ENCODE assay signal across 21 cellular contexts in genomic region chr6:64996301-64996700, GRCh38.
DNase-seq lines count a peak whose midpoint lies in the region; ATAC-seq, FAIRE-seq and TF ChIP-seq lines count a peak whose summit lies in the region.
"Had no signal": no experiment of that assay in that cellular context is flagged by ENCODE, and none has a peak within 500 bp of the region (broad histone marks: within the 10 kb centered on the region; RNA-seq: fewer than 3 reads in every experiment).

No MANE protein-coding gene starts in this region.

- H3K4me2 ChIP-seq in astrocyte (ENCODE audit: low read length) (no peak overlapping the region), mesendoderm (ENCODE audit: low read length) (no peak overlapping the region), smooth muscle cell (peak overlapping the region; percentile 32)

- H3K4me1 ChIP-seq in astrocyte (ENCODE audit: insufficient read depth, low read length), result no peaks in the 10 kb centered on the region
- no peaks in the 10 kb centered on the region for H3K4me1 ChIP-seq in mesendoderm (ENCODE audit: control insufficient read depth, low read depth, low read length)
- H3K4me1 ChIP-seq in smooth muscle cell (ENCODE audit: low read depth), result peaks cover 4% of the 10 kb centered on the region
- H3K4me1 ChIP-seq: BE2C, Caco-2, HAP-1 had no signal

- H3K79me2 ChIP-seq in astrocyte (ENCODE audit: insufficient read depth, low read length) (no peaks in the 10 kb centered on the region), mesendoderm (ENCODE audit: control insufficient read depth, insufficient read depth, low read length) (no peaks in the 10 kb centered on the region), smooth muscle cell (ENCODE audit: low read depth) (no peaks in the 10 kb centered on the region)

- H2AK5ac ChIP-seq in mesendoderm (ENCODE audit: low read length), result no peak overlapping the region

- no peak overlapping the region for H2BK15ac ChIP-seq in mesendoderm (replicated peaks; ENCODE audit: low read depth)

- no peak overlapping the region for H2BK120ac ChIP-seq in mesendoderm (ENCODE audit: low read depth, low read length)

- H3K9ac ChIP-seq in astrocyte (ENCODE audit: low read length) (no peak overlapping the region), mesendoderm (ENCODE audit: low read length) (no peak overlapping the region), smooth muscle cell (ENCODE audit: low read depth) (no peak overlapping the region)
- H3K9ac ChIP-seq: GM23248 had no signal

- no peak overlapping the region for H3K4ac ChIP-seq in mesendoderm (ENCODE audit: low read depth, low read length)

- H3K36me3 ChIP-seq in astrocyte (ENCODE audit: insufficient read depth, low read length), result no peaks in the 10 kb centered on the region
- no peaks in the 10 kb centered on the region for H3K36me3 ChIP-seq in brain microvascular endothelial cell (replicated peaks)
- H3K36me3 ChIP-seq in mesendoderm (ENCODE audit: control insufficient read depth, insufficient read depth, low read length), result no peaks in the 10 kb centered on the region
- no peaks in the 10 kb centered on the region for H3K36me3 ChIP-seq in smooth muscle cell (ENCODE audit: low read depth)
- H3K36me3 ChIP-seq: BE2C, HAP-1 had no signal

- no peak overlapping the region for H2AFZ ChIP-seq in astrocyte (ENCODE audit: low read depth, low read length)
- no peak overlapping the region for H2AFZ ChIP-seq in smooth muscle cell (ENCODE audit: low read depth)
- H2AFZ ChIP-seq: GM23248 had no signal

- DNase-seq in astrocyte (ENCODE audit: low read depth), result peak; percentile 0
- peak; percentile 0 for DNase-seq in brain microvascular endothelial cell
- DNase-seq in mesendoderm, result peak; percentile 34
- no peak for DNase-seq in smooth muscle cell (lab: John Stamatoyannopoulos, UW; ENCODE audit: unreplicated experiment)
- DNase-seq in COR-L47 (lab: John Stamatoyannopoulos, UW), result no peak
- DNase-seq in foreskin fibroblast, result no peak
- DNase-seq: ACHN; BE2C; C1 segment of cervical spinal cord; Caco-2; CD4-positive, CD25-positive, alpha-beta regulatory T cell; CD8-positive, alpha-beta memory T cell; GM23248 had no signal

- H3K9me3 ChIP-seq in astrocyte (ENCODE audit: insufficient read depth, low read depth, low read length) (peaks cover 3% of the 10 kb centered on the region), smooth muscle cell (replicated peaks; ENCODE audit: low read depth) (no peaks in the 10 kb centered on the region)
- H3K9me3 ChIP-seq: BE2C, Caco-2, HAP-1 had no signal

- no peaks in the 10 kb centered on the region for H3K27me3 ChIP-seq in astrocyte (ENCODE audit: insufficient read depth, low read length)
- no peaks in the 10 kb centered on the region for H3K27me3 ChIP-seq in brain microvascular endothelial cell (replicated peaks)
- H3K27me3 ChIP-seq in mesendoderm (ENCODE audit: insufficient read depth, low read length, poor library complexity), result no peaks in the 10 kb centered on the region
- H3K27me3 ChIP-seq in smooth muscle cell (ENCODE audit: low read depth), result no peaks in the 10 kb centered on the region
- H3K27me3 ChIP-seq: BE2C had no signal

- no peaks in the 10 kb centered on the region for H3K9me3 Mint-ChIP-seq in astrocyte (ENCODE audit: unreplicated experiment)

- H3K27ac ChIP-seq in astrocyte (ENCODE audit: low read depth, low read length), result no peak overlapping the region
- H3K27ac ChIP-seq in brain microvascular endothelial cell, result no peak overlapping the region
- H3K27ac ChIP-seq in mesendoderm (ENCODE audit: low read depth, low read length), result no peak overlapping the region
- peak overlapping the region; percentile 89 for H3K27ac ChIP-seq in smooth muscle cell (ENCODE audit: low read depth)
- H3K27ac ChIP-seq: GM23248, HL-60 had no signal

- no peak overlapping the region for H3K4me3 Mint-ChIP-seq in astrocyte (ENCODE audit: unreplicated experiment)
- H3K4me3 Mint-ChIP-seq: CD4-positive, CD25-positive, alpha-beta regulatory T cell; CD8-positive, alpha-beta memory T cell had no signal

- H3K18ac ChIP-seq in mesendoderm (ENCODE audit: low read length), result no peak overlapping the region

- H2BK5ac ChIP-seq in mesendoderm (ENCODE audit: low read length), result no peak overlapping the region

- no peaks in the 10 kb centered on the region for H3F3A ChIP-seq in smooth muscle cell (ENCODE audit: low read depth)

- no peaks in the 10 kb centered on the region for H3K36me3 Mint-ChIP-seq in astrocyte (ENCODE audit: low read depth, unreplicated experiment)
- H3K36me3 Mint-ChIP-seq: CD4-positive, CD25-positive, alpha-beta regulatory T cell; CD8-positive, alpha-beta memory T cell had no signal

- no peak overlapping the region for H3K4me3 ChIP-seq in astrocyte (ENCODE audit: insufficient read depth, low read depth, low read length)
- H3K4me3 ChIP-seq in brain microvascular endothelial cell (ENCODE audit: low read depth, low read length), result no peak overlapping the region
- H3K4me3 ChIP-seq in mesendoderm (ENCODE audit: low read length), result no peak overlapping the region
- H3K4me3 ChIP-seq in smooth muscle cell, result no peak overlapping the region
- H3K4me3 ChIP-seq in foreskin fibroblast (ENCODE audit: low read depth in 1 of 2, low read length in 2 of 2), result no peak overlapping the region
- H3K4me3 ChIP-seq: GM23248, HAP-1 had no signal

- H4K20me1 ChIP-seq in astrocyte (ENCODE audit: insufficient read depth, low read length) (no peaks in the 10 kb centered on the region), smooth muscle cell (ENCODE audit: low read depth) (no peaks in the 10 kb centered on the region)

- no peak for FAIRE-seq in astrocyte (lab: Jason Lieb, UNC)
- FAIRE-seq: A204.1, D721Med, G401.6, GM12891, GM19239 had no signal

- H3K56ac ChIP-seq in mesendoderm (ENCODE audit: low read length), result no peak overlapping the region

- H3K27me3 Mint-ChIP-seq in astrocyte (ENCODE audit: low read depth, unreplicated experiment), result no peaks in the 10 kb centered on the region
- H3K27me3 Mint-ChIP-seq: CD4-positive, CD25-positive, alpha-beta regulatory T cell; CD8-positive, alpha-beta memory T cell had no signal

- no peaks in the 10 kb centered on the region for H3K79me1 ChIP-seq in mesendoderm (ENCODE audit: low read length)

- no peak for ATAC-seq in HG03280 (IDR thresholded peaks at IDR 0.05; ENCODE audit: unreplicated experiment)

- WGBS in mesendoderm (ENCODE audit: extremely low coverage, insufficient coverage, low lambda C conversion rate), result no CpG with 5 or more reads among the region's 4 CpGs
- 30% methylated on average over 4 of the region's 4 CpGs for WGBS in smooth muscle cell (ENCODE audit: low lambda C conversion rate)

- in situ Hi-C loops in brain microvascular endothelial cell (cut with HindIII; ENCODE audit: low pct_ligation_motif_present, low sequenced_read_pairs), result no loop called here

- no peak overlapping the region for H4K5ac ChIP-seq in mesendoderm (ENCODE audit: low read length)

- H3K23ac ChIP-seq in mesendoderm (ENCODE audit: low read length), result no peak overlapping the region

- no peak for TF ChIP-seq CTCF in astrocyte (IDR thresholded peaks at IDR 0.05; ENCODE audit: insufficient read depth, low read depth, low read length)
- TF ChIP-seq CTCF in brain microvascular endothelial cell (IDR thresholded peaks at IDR 0.05; ENCODE audit: low read depth, low read length, missing control alignments), result no peak
- no peak for TF ChIP-seq CTCF in smooth muscle cell (IDR thresholded peaks at IDR 0.05; ENCODE audit: borderline replicate concordance, insufficient read depth, poor library complexity, severe bottlenecking)
- TF ChIP-seq CTCF in foreskin fibroblast (IDR thresholded peaks at IDR 0.05; ENCODE audit: low read depth, low read length), result no peak

- no peak overlapping the region for H3K27ac Mint-ChIP-seq in astrocyte (ENCODE audit: unreplicated experiment)
- H3K27ac Mint-ChIP-seq: CD4-positive, CD25-positive, alpha-beta regulatory T cell; CD8-positive, alpha-beta memory T cell had no signal

- H3K4me1 Mint-ChIP-seq in astrocyte (ENCODE audit: low read depth, unreplicated experiment), result peaks cover 5% of the 10 kb centered on the region
- H3K4me1 Mint-ChIP-seq: CD4-positive, CD25-positive, alpha-beta regulatory T cell; CD8-positive, alpha-beta memory T cell had no signal

- H4K8ac ChIP-seq in mesendoderm (ENCODE audit: low read depth, low read length), result no peak overlapping the region

Comparison
In these comparisons a context has a peak if more than half of its experiments do, and no peak if none do; other contexts are left out.
1. DNase-seq: peak in astrocyte (single experiment), brain microvascular endothelial cell (single experiment) and mesendoderm (single experiment); none in smooth muscle cell (single experiment), COR-L47 (single experiment) and foreskin fibroblast (0 of 2).